ENCODE assay signal across 8 cellular contexts in the genomic region with DNA sequence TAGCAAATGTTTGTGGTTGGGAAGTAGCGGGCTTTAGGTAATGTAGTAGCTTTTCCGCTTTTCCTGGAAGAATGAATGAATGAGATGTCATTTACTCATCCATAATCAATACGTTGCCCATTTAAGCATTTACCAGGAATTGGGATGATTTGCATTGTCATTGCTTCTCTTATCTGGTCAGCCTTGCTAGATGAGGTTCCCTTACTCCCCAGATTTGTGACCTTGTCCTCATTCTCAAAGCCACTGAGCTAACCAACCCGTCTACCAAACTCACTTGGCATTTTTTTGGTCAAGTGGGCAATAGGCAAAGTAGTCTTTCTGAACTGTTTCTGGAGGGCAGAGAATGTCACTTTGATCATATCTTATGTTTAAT. TPM values are rescaled to one million over a fixed set of nuclear protein-coding genes. Genes with fewer than 3 reads are reported as not detected.
DNase-seq lines count a peak whose midpoint lies in the region; ATAC-seq and TF ChIP-seq lines count a peak whose summit lies in the region.

No MANE protein-coding gene starts in this region.

- ATAC-seq in GM21360 (IDR thresholded peaks at IDR 0.05; ENCODE audit: unreplicated experiment) = no peak

- H3K9ac ChIP-seq in ES-I3 (ENCODE audit: low read depth, low read length) (peak overlapping the region; percentile 69), parathyroid adenoma (no peak overlapping the region)

- POLR2A ChIA-PET in PC-9 (lab: Charles Lee; ENCODE audit: unreplicated experiment) = no interaction called here

- peak overlapping the region; percentile 75 for H3K4me3 ChIP-seq in PC-9
- H3K4me3 ChIP-seq in parathyroid adenoma (ENCODE audit: low read depth, low read length) = peak overlapping the region; percentile 72

- TF ChIP-seq CTCF in PC-9 (conservative IDR thresholded peaks at IDR 0.05) = no peak
- TF ChIP-seq CTCF in parathyroid adenoma (IDR thresholded peaks at IDR 0.05) = no peak

- H3K9me2 ChIP-seq in PC-9 (ENCODE audit: insufficient read depth) = no peaks in the 10 kb centered on the region

- H3K27ac ChIP-seq in PC-9 (peak overlapping the region; percentile 19), epithelial cell of prostate (peak overlapping the region; percentile 22), parathyroid adenoma (peak overlapping the region; percentile 39)

- H3K4me1 ChIP-seq in ES-I3 (ENCODE audit: insufficient read depth, low read length) = peaks cover 8% of the 10 kb centered on the region; the same call in 1 of the 2 replicates
- H3K4me1 ChIP-seq in PC-9 (replicated peaks; ENCODE audit: insufficient read depth) = peaks cover 20% of the 10 kb centered on the region
- H3K4me1 ChIP-seq in parathyroid adenoma = peaks cover 6% of the 10 kb centered on the region

- BruUV-seq in PC-9 (replicated peaks; lab: Mats Ljungman, UMichigan) = TSS peak; percentile 53

- CTCF ChIA-PET in PC-9 (lab: Charles Lee) = no interaction called here

- no peak for DNase-seq in PC-9
- DNase-seq in epithelial cell of prostate (ENCODE audit: low read depth, low spot score) = no peak
- DNase-seq in NCI-H2227 treated with DMSO at 0.1 percent for 48 hours (lab: John Stamatoyannopoulos, UW) = no peak
- DNase-seq in NCI-H2107 (lab: John Stamatoyannopoulos, UW) = no peak
- no peak for DNase-seq in kidney glomerular epithelial cell (lab: John Stamatoyannopoulos, UW)

- H3K36me3 ChIP-seq in ES-I3 (ENCODE audit: insufficient read depth, low read length) = no peaks in the 10 kb centered on the region
- H3K36me3 ChIP-seq in PC-9 (ENCODE audit: low read depth) = no peaks in the 10 kb centered on the region
- H3K36me3 ChIP-seq in parathyroid adenoma (ENCODE audit: control insufficient read depth, insufficient read depth, low read length) = no peaks in the 10 kb centered on the region

- peaks cover 8% of the 10 kb centered on the region for H3F3A ChIP-seq in PC-9 (ENCODE audit: insufficient read depth, low read depth)

- peak overlapping the region; percentile 80 for H2AFZ ChIP-seq in PC-9
- H2AFZ ChIP-seq in parathyroid adenoma = peak overlapping the region; percentile 89

- H3K4me2 ChIP-seq in PC-9 (peak overlapping the region; percentile 75), parathyroid adenoma (ENCODE audit: low read length) (peak overlapping the region; percentile 90)

- intact Hi-C loops in PC-9 (cut with micrococcal nuclease; ENCODE audit: unreplicated experiment) = loop anchor here (2.0 to 5.0 kb wide), 2 partner anchors 35 to 75 kb away; no protein-coding TSS in a partner anchor

- H3K79me2 ChIP-seq in PC-9 (ENCODE audit: low read depth) = peaks cover 54% of the 10 kb centered on the region
- peaks cover 6% of the 10 kb centered on the region for H3K79me2 ChIP-seq in parathyroid adenoma

- peaks cover 16% of the 10 kb centered on the region for H3K9me3 ChIP-seq in ES-I3 (ENCODE audit: control insufficient read depth, insufficient read depth, low read length)
- H3K9me3 ChIP-seq in PC-9 (ENCODE audit: insufficient read depth, low read depth) = peaks cover 3% of the 10 kb centered on the region
- no peaks in the 10 kb centered on the region for H3K9me3 ChIP-seq in parathyroid adenoma (ENCODE audit: control insufficient read depth, low read length)

- H3K27me3 ChIP-seq in PC-9 (ENCODE audit: insufficient read depth, low read depth) = no peaks in the 10 kb centered on the region
- no peaks in the 10 kb centered on the region for H3K27me3 ChIP-seq in parathyroid adenoma (ENCODE audit: control insufficient read depth, insufficient read depth, low read length)

- no peaks in the 10 kb centered on the region; the same call in 1 of the 2 replicates for H4K20me1 ChIP-seq in PC-9 (ENCODE audit: insufficient read depth)

RNA-seq across cellular contexts. Expression of gene GALNT1, which starts 0.8 kb away (rescaled TPM):
- total RNA-seq in PC-9 (2021) = 68.2 and 88.9 TPM in 2 replicates
